In the genomic region with DNA sequence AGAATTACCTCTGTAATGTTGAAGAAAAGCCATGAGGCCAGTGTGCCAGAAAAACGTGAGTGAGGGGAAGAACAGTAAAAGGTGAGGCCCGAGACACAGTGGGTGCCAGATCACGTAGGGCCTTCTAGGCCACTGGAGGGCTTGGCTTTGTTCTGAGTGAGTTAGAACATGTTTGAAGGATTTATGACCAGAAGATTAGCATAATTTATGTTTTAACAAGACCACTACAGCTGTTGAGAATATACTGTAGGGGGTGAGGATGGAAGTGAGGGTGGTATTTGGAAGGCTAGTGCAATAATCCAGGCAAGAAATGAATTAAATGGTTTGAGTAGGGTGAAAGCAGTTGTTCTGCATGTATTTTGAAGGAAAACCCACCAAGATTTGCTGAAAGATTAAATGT, we compare ENCODE assay signal across 22 cellular contexts. TPM values are rescaled to one million over a fixed set of nuclear protein-coding genes. Genes with fewer than 3 reads are reported as not detected.
DNase-seq lines count a peak whose midpoint lies in the region; ATAC-seq lines count a peak whose summit lies in the region.
"Had no signal": no experiment of that assay in that cellular context is flagged by ENCODE, and none has a peak within 500 bp of the region (broad histone marks: within the 10 kb centered on the region; RNA-seq: fewer than 3 reads in every experiment).

No MANE protein-coding gene starts in this region.

- peak overlapping the region; percentile 92; the same call in 1 of the 2 replicates for H3K4me2 ChIP-seq in BLaER1

- H3K9ac ChIP-seq in BLaER1, result 0 out of 2 replicates have a peak overlapping the region, but pooled peaks have one; percentile 15

- H3K9me3 Mint-ChIP-seq in T-helper 2 cell treated with Interferon-gamma antibody and Interleukin-4, amounts not matched to agents 5 μg/mL and 100 μg/mL, for 36 hours, result no peaks in the 10 kb centered on the region
- no peaks in the 10 kb centered on the region for H3K9me3 Mint-ChIP-seq in effector memory CD8-positive, alpha-beta T cell
- H3K9me3 Mint-ChIP-seq: T-helper 1 cell treated with Interleukin-12 subunit alpha and Interleukin-12 subunit beta and Interleukin-4 antibody, amounts not matched to agents 30 μg/mL and 1 μg/mL, for 36 hours had no signal

- H3K36me3 ChIP-seq in BLaER1, result peaks cover 74% of the 10 kb centered on the region

- H3K4me1 Mint-ChIP-seq in T-helper 2 cell treated with Interferon-gamma antibody and Interleukin-4, amounts not matched to agents 5 μg/mL and 100 μg/mL, for 36 hours (ENCODE audit: low read depth), result peaks cover 65% of the 10 kb centered on the region
- H3K4me1 Mint-ChIP-seq in T-helper 17 cell, result peaks cover 52% of the 10 kb centered on the region
- H3K4me1 Mint-ChIP-seq in effector memory CD8-positive, alpha-beta T cell (ENCODE audit: low read depth in 2 of 2), result peaks cover 40 to 64% of the 10 kb centered on the region in 2 donors

- DNase-seq in T-helper 2 cell treated with Interferon-gamma antibody and Interleukin-4, amounts not matched to agents 5 μg/mL and 100 μg/mL, for 36 hours (ENCODE audit: low spot score), result no peak
- no peak for DNase-seq in T-helper 2 cell
- no peak for DNase-seq in T-helper 17 cell
- DNase-seq in effector memory CD8-positive, alpha-beta T cell, result no peak
- DNase-seq in A172 (ENCODE audit: low spot score), result no peak
- DNase-seq in NCI-H128 (lab: John Stamatoyannopoulos, UW; ENCODE audit: unreplicated experiment), result no peak
- DNase-seq: 8988T; activated CD4-positive, alpha-beta T cell treated with anti-CD3 and anti-CD28 coated beads, Interleukin-2, amount 50 U/mL, for 4 hours; activated T-cell treated with anti-CD3 and anti-CD28 coated beads, Interleukin-2, amount 50 U/mL, for 1 hour; AML-193; body of pancreas; HCEC 1CT; NCI-H187; RPMI8226 had no signal

- H3K27ac ChIP-seq in BLaER1, result peak overlapping the region; percentile 97
- H3K27ac ChIP-seq: body of pancreas, epithelial cell of prostate, tibial nerve had no signal

- H3K27me3 Mint-ChIP-seq in T-helper 2 cell treated with Interferon-gamma antibody and Interleukin-4, amounts not matched to agents 5 μg/mL and 100 μg/mL, for 36 hours (ENCODE audit: low read depth), result no peaks in the 10 kb centered on the region
- no peaks in the 10 kb centered on the region for H3K27me3 Mint-ChIP-seq in T-helper 17 cell
- no peaks in the 10 kb centered on the region for H3K27me3 Mint-ChIP-seq in effector memory CD8-positive, alpha-beta T cell

- H3K4me3 Mint-ChIP-seq in T-helper 2 cell treated with Interferon-gamma antibody and Interleukin-4, amounts not matched to agents 5 μg/mL and 100 μg/mL, for 36 hours, result no peak overlapping the region
- no peak overlapping the region for H3K4me3 Mint-ChIP-seq in T-helper 17 cell
- H3K4me3 Mint-ChIP-seq in effector memory CD8-positive, alpha-beta T cell, result no peak overlapping the region
- H3K4me3 Mint-ChIP-seq: T-helper 1 cell treated with Interleukin-12 subunit alpha and Interleukin-12 subunit beta and Interleukin-4 antibody, amounts not matched to agents 30 μg/mL and 1 μg/mL, for 36 hours had no signal

- no peaks in the 10 kb centered on the region for H4K20me1 ChIP-seq in BLaER1

- H3K4me3 ChIP-seq in BLaER1, result no peak overlapping the region
- H3K4me3 ChIP-seq: body of pancreas, lung, tibial nerve had no signal

- peaks cover 78% of the 10 kb centered on the region for H3K36me3 Mint-ChIP-seq in T-helper 2 cell treated with Interferon-gamma antibody and Interleukin-4, amounts not matched to agents 5 μg/mL and 100 μg/mL, for 36 hours (ENCODE audit: low read depth)
- H3K36me3 Mint-ChIP-seq in T-helper 17 cell (ENCODE audit: low read depth), result peaks cover 27% of the 10 kb centered on the region
- peaks cover 40% of the 10 kb centered on the region for H3K36me3 Mint-ChIP-seq in effector memory CD8-positive, alpha-beta T cell (ENCODE audit: insufficient read depth)

- peaks cover 67% of the 10 kb centered on the region for H3K4me1 ChIP-seq in BLaER1
- H3K4me1 ChIP-seq: body of pancreas had no signal

- H3K9me3 ChIP-seq in BLaER1 (peaks cover 52% of the 10 kb centered on the region), T-helper 17 cell (ENCODE audit: control insufficient read depth, low read length, poor library complexity, severe bottlenecking) (no peaks in the 10 kb centered on the region)
- H3K9me3 ChIP-seq: body of pancreas, tibial nerve had no signal

- ATAC-seq in T-helper 17 cell (no peak), HG02852 (IDR thresholded peaks at IDR 0.05; ENCODE audit: unreplicated experiment) (no peak)
- ATAC-seq in effector memory CD8-positive, alpha-beta T cell (replicated peaks), result no peak
- ATAC-seq: body of pancreas, HepG2, sciatic nerve had no signal

- peak overlapping the region; percentile 56 for H3K27ac Mint-ChIP-seq in T-helper 2 cell treated with Interferon-gamma antibody and Interleukin-4, amounts not matched to agents 5 μg/mL and 100 μg/mL, for 36 hours
- H3K27ac Mint-ChIP-seq in T-helper 17 cell, result peak overlapping the region; percentile 89
- peak overlapping the region; percentile 21 to 79 for H3K27ac Mint-ChIP-seq in effector memory CD8-positive, alpha-beta T cell

- H3K27me3 ChIP-seq in BLaER1, result no peaks in the 10 kb centered on the region
- H3K27me3 ChIP-seq: body of pancreas, tibial nerve had no signal

RNA-seq across cellular contexts. Expression of a gene that starts 56.3 kb away (rescaled TPM):
- 10 to 100 TPM; 46.0 to 52.4 TPM for total RNA-seq in T-helper 17 cell
- 2.0 and 3.0 TPM in 2 replicates for total RNA-seq in A172 (2014; rRNA removed; shearing (Covaris generic))

Comparison
In these comparisons a context has a peak if more than half of its experiments do, and no peak if none do; other contexts are left out.
1. RNA of a gene that starts 56.3 kb away (total RNA-seq): 46.0 to 52.4 TPM in T-helper 17 cell; 2.0 to 3.0 TPM in A172; every median in the first group is over 10 times any median in the second.
2. Peak in every context shown above with its lines, with median percentiles within 50 percentile points of each other: H3K27ac Mint-ChIP-seq.